ENCODE assay signal across 15 cellular contexts in the genomic region with DNA sequence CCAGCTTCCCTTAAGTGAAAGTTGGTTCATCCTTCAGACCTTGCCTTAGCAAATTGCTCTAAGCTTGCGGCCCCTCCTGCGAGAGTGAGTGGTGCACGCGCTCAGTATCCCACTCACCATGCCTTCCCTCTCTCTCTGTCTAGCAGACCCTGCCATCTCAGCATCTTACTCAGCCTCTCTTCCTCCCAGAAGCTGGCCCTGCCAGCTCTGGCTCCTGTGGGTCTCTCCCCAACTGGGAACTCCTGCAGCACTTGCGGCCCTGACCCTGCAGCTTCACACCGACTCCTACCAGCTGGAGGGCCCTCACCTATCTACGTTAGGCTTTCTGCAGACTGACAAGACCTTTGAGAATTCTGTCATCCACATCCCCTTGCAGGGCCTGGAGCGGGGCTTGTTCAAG.
DNase-seq lines count a peak whose midpoint lies in the region; ATAC-seq and TF ChIP-seq lines count a peak whose summit lies in the region.
"Had no signal": no experiment of that assay in that cellular context is flagged by ENCODE, and none has a peak within 500 bp of the region (broad histone marks: within the 10 kb centered on the region; RNA-seq: fewer than 3 reads in every experiment).

No MANE protein-coding gene starts in this region.

- POLR2A ChIA-PET in HEK293 (lab: Yijun Ruan, JAX) = interaction anchor here (0.9 kb wide), 1 partner anchor 210 kb away, joined by 4 read pairs; no protein-coding TSS in a partner anchor

- intact Hi-C loops in tibial artery (cut with DNase I; ENCODE audit: low total_unique reads) = no loop called here
- intact Hi-C loops in heart right ventricle (cut with DNase I) = no loop called here

- H3K4me3 Mint-ChIP-seq in stimulated activated memory B cell treated with anti-CD40 and anti-IgM and Interleukin-4, amounts not matched to agents 10 μg/mL and 1 μg/mL and 100 μg/mL, for 72 hours = no peak overlapping the region
- H3K4me3 Mint-ChIP-seq: B cell; CD4-positive, alpha-beta memory T cell; GM23338 had no signal

- H3K36me3 ChIP-seq in HEK293 (ENCODE audit: control insufficient read depth in 2 of 2, insufficient read depth in 1 of 2, low read length in 2 of 2) = no peaks in the 10 kb centered on the region
- H3K36me3 ChIP-seq in tibial artery = no peaks in the 10 kb centered on the region
- no peaks in the 10 kb centered on the region for H3K36me3 ChIP-seq in heart right ventricle

- TF ChIP-seq CTCF in HEK293 (tag by site-specific recombination; IDR thresholded peaks at IDR 0.05) (no peak), coronary artery (IDR thresholded peaks at IDR 0.05) (no peak), tibial artery (IDR thresholded peaks at IDR 0.05) (no peak), heart right ventricle (IDR thresholded peaks at IDR 0.05) (no peak)

- 94 to 95% methylated on average over 8 of the region's 8 CpGs for WGBS in heart right ventricle, 2 donors

- H3K4me1 Mint-ChIP-seq in stimulated activated memory B cell treated with anti-CD40 and anti-IgM and Interleukin-4, amounts not matched to agents 10 μg/mL and 1 μg/mL and 100 μg/mL, for 72 hours = peaks cover 32% of the 10 kb centered on the region
- H3K4me1 Mint-ChIP-seq: CD4-positive, alpha-beta memory T cell had no signal

- no peak overlapping the region for H3K4me3 ChIP-seq in HEK293 (ENCODE audit: low read depth, low read length)
- H3K4me3 ChIP-seq in coronary artery = no peak overlapping the region
- no peak overlapping the region for H3K4me3 ChIP-seq in tibial artery
- H3K4me3 ChIP-seq in heart right ventricle = no peak overlapping the region
- H3K4me3 ChIP-seq: GM12878, GM23338 had no signal

- H3K9me3 ChIP-seq in HEK293 (ENCODE audit: control insufficient read depth, insufficient read depth, low read depth, low read length) (no peaks in the 10 kb centered on the region), tibial artery (no peaks in the 10 kb centered on the region), heart right ventricle (peaks cover 0 to 13% (median 5%) of the 10 kb centered on the region in 11 donors)

- H3K27ac Mint-ChIP-seq in stimulated activated memory B cell treated with anti-CD40 and anti-IgM and Interleukin-4, amounts not matched to agents 10 μg/mL and 1 μg/mL and 100 μg/mL, for 72 hours = peak overlapping the region; percentile 11
- H3K27ac Mint-ChIP-seq: B cell, GM23338 had no signal

- DNase-seq in coronary artery (ENCODE audit: low spot score) = peak; percentile 35
- peak; percentile 23 for DNase-seq in left lobe of liver (ENCODE audit: low spot score)
- no peak for DNase-seq in NCI-H2107 (lab: John Stamatoyannopoulos, UW)
- no peak for DNase-seq in tibial artery
- no peak for DNase-seq in heart right ventricle
- DNase-seq in dedifferentiated amniotic fluid mesenchymal stem cell (ENCODE audit: extremely low spot score) = no peak
- DNase-seq: CD4-positive, alpha-beta memory T cell; DMS79; H7 had no signal

- CTCF ChIA-PET in HEK293 (lab: Yijun Ruan, JAX) = no interaction called here

- no peaks in the 10 kb centered on the region for H3K36me3 Mint-ChIP-seq in stimulated activated memory B cell treated with anti-CD40 and anti-IgM and Interleukin-4, amounts not matched to agents 10 μg/mL and 1 μg/mL and 100 μg/mL, for 72 hours
- H3K36me3 Mint-ChIP-seq: CD4-positive, alpha-beta memory T cell had no signal

- H3K27me3 ChIP-seq in tibial artery (no peaks in the 10 kb centered on the region), heart right ventricle (no peaks in the 10 kb centered on the region)

- no peak for ATAC-seq in left lobe of liver
- ATAC-seq in stimulated activated memory B cell treated with anti-CD40 and anti-IgM and Interleukin-4, amounts not matched to agents 10 μg/mL and 1 μg/mL and 100 μg/mL, for 72 hours = no peak
- no peak for ATAC-seq in heart right ventricle
- ATAC-seq: GM12878, GM23338 had no signal

- no peaks in the 10 kb centered on the region for H3K27me3 Mint-ChIP-seq in stimulated activated memory B cell treated with anti-CD40 and anti-IgM and Interleukin-4, amounts not matched to agents 10 μg/mL and 1 μg/mL and 100 μg/mL, for 72 hours
- H3K27me3 Mint-ChIP-seq: B cell; CD4-positive, alpha-beta memory T cell had no signal

- peaks cover 5% of the 10 kb centered on the region for H3K9me3 Mint-ChIP-seq in stimulated activated memory B cell treated with anti-CD40 and anti-IgM and Interleukin-4, amounts not matched to agents 10 μg/mL and 1 μg/mL and 100 μg/mL, for 72 hours

- no peaks in the 10 kb centered on the region for H3K4me1 ChIP-seq in HEK293 (ENCODE audit: control insufficient read depth, insufficient read depth, low read length)
- H3K4me1 ChIP-seq in tibial artery = no peaks in the 10 kb centered on the region
- H3K4me1 ChIP-seq in heart right ventricle = no peaks in the 10 kb centered on the region

- no peak overlapping the region for H3K27ac ChIP-seq in HEK293 (ENCODE audit: extremely low read depth, low read depth, low read length)
- H3K27ac ChIP-seq in coronary artery = no peak overlapping the region
- H3K27ac ChIP-seq in tibial artery = no peak overlapping the region
- no peak overlapping the region for H3K27ac ChIP-seq in heart right ventricle
- H3K27ac ChIP-seq: C4-2B had no signal

TF ChIP-seq in HEK293, 187 proteins besides CTCF, POLR2A, EP300 and RAD21:
- TF ChIP-seq GLI2 (tag by site-specific recombination; IDR thresholded peaks at IDR 0.05; ENCODE audit: borderline replicate concordance, low read depth) (no peak), ZNF571 (tag by site-specific recombination; IDR thresholded peaks at IDR 0.05) (no peak), ZIC2 (tag by site-specific recombination; IDR thresholded peaks at IDR 0.05) (0 out of 2 replicates have a peak, but pooled peaks have one; percentile 29), ZNF266 (tag by site-specific recombination; IDR thresholded peaks at IDR 0.05; ENCODE audit: low read depth) (no peak)

Comparison
In these comparisons a context has a peak if more than half of its experiments do, and no peak if none do; other contexts are left out.
1. DNase-seq: peak in coronary artery (single experiment) and left lobe of liver (single experiment); none in NCI-H2107 (single experiment), tibial artery (0 of 2), heart right ventricle (0 of 2) and dedifferentiated amniotic fluid mesenchymal stem cell (single experiment).